8 cellular contexts compared by ENCODE assay signal in genomic region chrX:151680805-151681204, GRCh38. TPM values are rescaled to one million over a fixed set of nuclear protein-coding genes. Genes with fewer than 3 reads are reported as not detected.
DNase-seq lines count a peak whose midpoint lies in the region; ATAC-seq and TF ChIP-seq lines count a peak whose summit lies in the region.

No MANE protein-coding gene starts in this region.

- peak; percentile 57 for TF ChIP-seq CTCF in astrocyte of the cerebellum (IDR thresholded peaks at IDR 0.05; ENCODE audit: low read depth, low read length, missing control alignments)

- no peak overlapping the region for H3K4me3 ChIP-seq in astrocyte of the cerebellum (ENCODE audit: low read depth, low read length)

- peak; percentile 14 for DNase-seq in COLO829 (ENCODE audit: low spot score)
- DNase-seq in HS-5 (ENCODE audit: low read depth), result peak; percentile 3
- DNase-seq in SW480 (ENCODE audit: low spot score), result peak; percentile 45
- peak; percentile 2 for DNase-seq in astrocyte of the cerebellum (ENCODE audit: low read depth)
- DNase-seq in left colon, result peak in 1 of 2 donors; percentile 61
- DNase-seq in stimulated activated CD8-positive, alpha-beta memory T cell treated with anti-CD3 and anti-CD28 coated beads, Interleukin-15, amount 100 ng/mL, for 24 hours (ENCODE audit: low read depth), result peak; percentile 35
- no peak for DNase-seq in GF-D8 (lab: John Stamatoyannopoulos, UW)

- in situ Hi-C loops in astrocyte of the cerebellum (cut with HindIII; ENCODE audit: low sequenced_read_pairs), result no loop called here

- intact Hi-C loops in left colon (cut with DNase I, micrococcal nuclease), result loop anchor here in 1 of 2 donors (10.0 kb wide), 1 partner anchor 526 kb away; no protein-coding TSS in a partner anchor

- ATAC-seq in GM19043 (IDR thresholded peaks at IDR 0.05; ENCODE audit: low read depth, unreplicated experiment) (peak; percentile 91), left colon (peak; percentile 64)

RNA-seq across cellular contexts. Expression of gene PRRG3, which starts 14.5 kb away (rescaled TPM):
- 1 to 10 TPM in 1 of 2 donors, under 1 TPM in 1; 0.37 to 2.1 TPM for total RNA-seq in left colon

RNA-seq across cellular contexts. Expression of gene FATE1, which starts 35.0 kb away (rescaled TPM):
- not detected for total RNA-seq in left colon

RNA-seq across cellular contexts. Expression of gene CNGA2, which starts 53.7 kb away (rescaled TPM):
- total RNA-seq in left colon, result not detected
